ENCODE assay signal across 20 cellular contexts in the genomic region with DNA sequence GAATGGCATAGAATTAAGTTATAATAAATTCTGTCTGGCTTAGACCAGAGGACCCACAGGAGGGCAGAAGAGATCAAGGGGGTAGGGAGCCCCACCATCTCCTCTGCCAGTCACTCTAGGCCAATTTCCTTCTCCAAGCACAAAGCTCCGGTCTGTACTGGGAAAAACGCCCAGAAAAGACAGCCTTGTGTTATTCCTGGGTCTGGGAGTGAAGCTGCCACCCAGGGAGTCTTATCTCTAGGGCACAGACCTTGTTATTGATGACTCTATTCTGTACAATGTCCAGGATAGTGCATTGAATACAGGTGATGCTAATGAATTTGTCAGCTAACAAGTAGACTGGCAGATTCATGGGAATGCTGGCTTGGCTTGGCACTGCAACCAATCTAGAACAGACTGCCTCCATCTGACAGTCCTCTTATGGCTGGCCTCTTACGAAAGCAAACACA.
DNase-seq lines count a peak whose midpoint lies in the region; ATAC-seq and TF ChIP-seq lines count a peak whose summit lies in the region.
"Had no signal": no experiment of that assay in that cellular context is flagged by ENCODE, and none has a peak within 500 bp of the region (broad histone marks: within the 10 kb centered on the region; RNA-seq: fewer than 3 reads in every experiment).

No MANE protein-coding gene starts in this region.

- H2AFZ ChIP-seq in hepatocyte: no peak overlapping the region

- H3K9me3 Mint-ChIP-seq in mesothelial cell of epicardium: no peaks in the 10 kb centered on the region
- H3K9me3 Mint-ChIP-seq: activated naive CD4-positive, alpha-beta T cell treated with anti-CD3 and anti-CD28 coated beads, Interleukin-2, amount 50 U/mL, for 24 hours; endodermal cell had no signal

- no peaks in the 10 kb centered on the region for H3K9me2 ChIP-seq in hepatocyte (replicated peaks; ENCODE audit: insufficient read depth)

- H3K4me1 ChIP-seq in hepatocyte (ENCODE audit: insufficient read depth): peaks cover 24% of the 10 kb centered on the region

- no peak for ATAC-seq in HG02970 (IDR thresholded peaks at IDR 0.05; ENCODE audit: low FRiP score, unreplicated experiment)

- H4K20me1 ChIP-seq in hepatocyte (ENCODE audit: insufficient read depth, poor library complexity, severe bottlenecking): peaks cover 14% of the 10 kb centered on the region

- no peaks in the 10 kb centered on the region for H3K36me3 Mint-ChIP-seq in mesothelial cell of epicardium

- 76% methylated on average over 3 of the region's 3 CpGs for WGBS in hepatocyte (ENCODE audit: low lambda C conversion rate, missing lambda C conversion rate)

- TF ChIP-seq CTCF in LNCaP clone FGC (IDR thresholded peaks at IDR 0.05; ENCODE audit: control insufficient read depth, extremely low read depth, insufficient read depth) (no peak), mesothelial cell of epicardium (IDR thresholded peaks at IDR 0.05; ENCODE audit: unreplicated experiment) (no peak), hepatocyte (IDR thresholded peaks at IDR 0.05; ENCODE audit: poor library complexity) (no peak)

- no peaks in the 10 kb centered on the region for H3K9me3 ChIP-seq in hepatocyte (ENCODE audit: low read depth)
- H3K9me3 ChIP-seq: sigmoid colon, SJSA1, tibial nerve had no signal

- no peak overlapping the region for H3K27ac ChIP-seq in hepatocyte
- H3K27ac ChIP-seq: BLaER1 treated with 17β-estradiol and CSF1 and Interleukin-3, amounts not matched to agents 10 nM and 100 nM; sigmoid colon; SJSA1; tibial nerve had no signal

- H3K4me1 Mint-ChIP-seq in mesothelial cell of epicardium: peaks cover 42% of the 10 kb centered on the region

- no peaks in the 10 kb centered on the region for H3K36me3 ChIP-seq in hepatocyte (replicated peaks; ENCODE audit: insufficient read depth, low read depth)
- H3K36me3 ChIP-seq: sigmoid colon, SJSA1, tibial nerve had no signal

- no peaks in the 10 kb centered on the region for H3K27me3 Mint-ChIP-seq in mesothelial cell of epicardium (ENCODE audit: low read depth)
- H3K27me3 Mint-ChIP-seq: activated naive CD4-positive, alpha-beta T cell treated with anti-CD3 and anti-CD28 coated beads, Interleukin-2, amount 50 U/mL, for 24 hours had no signal

- no peak overlapping the region for H3K27ac Mint-ChIP-seq in mesothelial cell of epicardium
- H3K27ac Mint-ChIP-seq: endodermal cell had no signal

- H3K4me3 ChIP-seq in LNCaP clone FGC (ENCODE audit: low read depth, low read length): no peak overlapping the region
- H3K4me3 ChIP-seq in hepatocyte: no peak overlapping the region
- H3K4me3 ChIP-seq: BLaER1 treated with 17β-estradiol and CSF1 and Interleukin-3, amounts not matched to agents 10 nM and 100 nM; sigmoid colon; SJSA1; tibial nerve had no signal

- no peak overlapping the region for H3K4me2 ChIP-seq in hepatocyte
- H3K4me2 ChIP-seq: BLaER1 treated with 17β-estradiol and CSF1 and Interleukin-3, amounts not matched to agents 10 nM and 100 nM had no signal

- no peak overlapping the region for H3K4me3 Mint-ChIP-seq in mesothelial cell of epicardium
- H3K4me3 Mint-ChIP-seq: activated naive CD4-positive, alpha-beta T cell treated with anti-CD3 and anti-CD28 coated beads, Interleukin-2, amount 50 U/mL, for 24 hours; endodermal cell had no signal

- DNase-seq in LNCaP clone FGC (ENCODE audit: low read depth): peak; percentile 4
- peak; percentile 52 for DNase-seq in NCI-H69 (lab: John Stamatoyannopoulos, UW)
- DNase-seq in fibroblast of peridontal ligament (ENCODE audit: extremely low read depth): peak; percentile 15
- peak in 36 of 56 donors; percentile 8 to 71 (median 35) for DNase-seq in nucleus accumbens (lab: John Stamatoyannopoulos, UW)
- DNase-seq in mesothelial cell of epicardium (ENCODE audit: low spot score in 2 of 2, unreplicated experiment in 2 of 2): no peak
- no peak for DNase-seq in activated CD4-positive, alpha-beta T cell treated with anti-CD3 and anti-CD28 coated beads for 4 hours
- no peak for DNase-seq in hepatocyte (ENCODE audit: low spot score)
- DNase-seq: activated T-cell treated with anti-CD3 and anti-CD28 coated beads, Interleukin-2, amount 50 U/mL, for 1 hour; DMS53; endodermal cell; foreskin fibroblast; Kasumi-1; mesendoderm; sigmoid colon; stimulated activated CD4-positive, alpha-beta T cell treated with anti-CD3 and anti-CD28 coated beads, Interleukin-4, amount 100 ng/mL, for 4 hours had no signal

- no peaks in the 10 kb centered on the region for H3K27me3 ChIP-seq in hepatocyte
- H3K27me3 ChIP-seq: BLaER1 treated with 17β-estradiol and CSF1 and Interleukin-3, amounts not matched to agents 10 nM and 100 nM; sigmoid colon; SJSA1; tibial nerve had no signal

- H3K79me2 ChIP-seq in hepatocyte: peaks cover 61% of the 10 kb centered on the region

Comparison
In these comparisons a context has a peak if more than half of its experiments do, and no peak if none do; other contexts are left out.
1. DNase-seq: peak in LNCaP clone FGC (single experiment), NCI-H69 (single experiment), fibroblast of peridontal ligament (single experiment) and nucleus accumbens (36 of 56); none in mesothelial cell of epicardium (0 of 2), activated CD4-positive, alpha-beta T cell treated with anti-CD3 and anti-CD28 coated beads for 4 hours (0 of 2) and hepatocyte (single experiment).